Comparison of ENCODE assay signal across 7 cellular contexts in the genomic region with DNA sequence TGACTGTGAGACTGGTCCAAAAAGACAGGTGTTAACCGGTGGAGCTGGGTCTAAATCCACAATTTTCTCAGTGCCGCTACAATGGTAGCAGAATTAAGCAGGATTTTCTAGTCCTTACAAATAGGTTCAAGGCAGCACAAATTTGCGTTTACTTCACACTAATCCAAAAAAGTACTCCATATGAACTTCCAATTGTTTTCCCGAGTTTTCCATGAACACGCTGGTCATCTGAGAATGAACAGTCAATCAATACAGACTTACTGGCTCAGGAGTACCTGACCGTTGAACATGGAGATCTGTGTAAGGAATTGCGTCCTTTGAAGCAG. TPM values are rescaled to one million over a fixed set of nuclear protein-coding genes. Genes with fewer than 3 reads are reported as not detected.
A peak's percentile ranks its signal among the peaks of the same experiment; 100 is the strongest.
DNase-seq lines count a peak whose midpoint lies in the region; ATAC-seq, FAIRE-seq and TF ChIP-seq lines count a peak whose summit lies in the region.

No MANE protein-coding gene starts in this region.

- no peak for FAIRE-seq in kidney (lab: Jason Lieb, UNC)

- TF ChIP-seq CTCF in HEK293 (tag by site-specific recombination; IDR thresholded peaks at IDR 0.05) (no peak), astrocyte of the cerebellum (IDR thresholded peaks at IDR 0.05; ENCODE audit: low read depth, low read length, missing control alignments) (no peak), kidney (IDR thresholded peaks at IDR 0.05; ENCODE audit: borderline replicate concordance, extremely low read depth, insufficient read depth) (no peak)

- no peak for ATAC-seq in stimulated activated memory B cell treated with anti-CD40 and anti-IgM and Interleukin-4, amounts not matched to agents 10 μg/mL and 1 μg/mL and 100 μg/mL, for 72 hours

- H3K9me3 Mint-ChIP-seq in stimulated activated memory B cell treated with anti-CD40 and anti-IgM and Interleukin-4, amounts not matched to agents 10 μg/mL and 1 μg/mL and 100 μg/mL, for 72 hours: no peaks in the 10 kb centered on the region

- peaks cover 20% of the 10 kb centered on the region for H3K4me1 Mint-ChIP-seq in stimulated activated memory B cell treated with anti-CD40 and anti-IgM and Interleukin-4, amounts not matched to agents 10 μg/mL and 1 μg/mL and 100 μg/mL, for 72 hours

- peaks cover 17% of the 10 kb centered on the region for H3K36me3 Mint-ChIP-seq in stimulated activated memory B cell treated with anti-CD40 and anti-IgM and Interleukin-4, amounts not matched to agents 10 μg/mL and 1 μg/mL and 100 μg/mL, for 72 hours

- H3K9me3 ChIP-seq in HEK293 (ENCODE audit: control insufficient read depth, insufficient read depth, low read depth, low read length) (no peaks in the 10 kb centered on the region), kidney (ENCODE audit: control insufficient read depth in 1 of 2, low read length in 2 of 2) (no peaks in the 10 kb centered on the region)

- POLR2A ChIA-PET in HEK293 (lab: Yijun Ruan, JAX): interaction anchor here (1.3 kb wide), 1 partner anchor 44 kb away, joined by 3 read pairs; no protein-coding TSS in a partner anchor

- H3K27me3 Mint-ChIP-seq in stimulated activated memory B cell treated with anti-CD40 and anti-IgM and Interleukin-4, amounts not matched to agents 10 μg/mL and 1 μg/mL and 100 μg/mL, for 72 hours: no peaks in the 10 kb centered on the region

- H3K4me3 ChIP-seq in HEK293 (ENCODE audit: low read depth, low read length) (peak overlapping the region; percentile 42), astrocyte of the cerebellum (ENCODE audit: low read depth, low read length) (peak overlapping the region; percentile 49), kidney (ENCODE audit: low read length in 2 of 2) (peak overlapping the region; percentile 71 to 84)

- DNase-seq in astrocyte of the cerebellum (ENCODE audit: low read depth) (no peak), kidney (no peak), NOMO-1 treated with dmso at 0.1 percent for 144 hours (lab: John Stamatoyannopoulos, UW; ENCODE audit: unreplicated experiment) (no peak), NCI-H526 treated with DMSO at 0.1 percent for 48 hours (lab: John Stamatoyannopoulos, UW) (no peak), NCI-H2029 treated with DMSO at 0.1 percent for 48 hours (lab: John Stamatoyannopoulos, UW) (no peak)

- H3K27ac ChIP-seq in HEK293 (ENCODE audit: extremely low read depth, low read depth, low read length) (no peak overlapping the region), kidney (ENCODE audit: low read depth in 2 of 2, low read length in 2 of 2) (peak overlapping the region; percentile 19 to 78)

- H3K27ac Mint-ChIP-seq in stimulated activated memory B cell treated with anti-CD40 and anti-IgM and Interleukin-4, amounts not matched to agents 10 μg/mL and 1 μg/mL and 100 μg/mL, for 72 hours: peak overlapping the region; percentile 30

- CTCF ChIA-PET in HEK293 (lab: Yijun Ruan, JAX): interaction anchor here (0.6 to 0.9 kb wide), 4 partner anchors 14 to 153 kb away, joined by 3 to 4 read pairs (median 4); no protein-coding TSS in a partner anchor

- H3K4me1 ChIP-seq in HEK293 (ENCODE audit: control insufficient read depth, insufficient read depth, low read length): peaks cover 2% of the 10 kb centered on the region; the same call in 1 of the 2 replicates
- H3K4me1 ChIP-seq in kidney (ENCODE audit: control insufficient read depth in 1 of 2, insufficient read depth in 1 of 2, low read depth in 1 of 2, low read length in 2 of 2): peaks cover 5 to 7% of the 10 kb centered on the region in 2 donors

- peak overlapping the region; percentile 77 for H3K4me3 Mint-ChIP-seq in stimulated activated memory B cell treated with anti-CD40 and anti-IgM and Interleukin-4, amounts not matched to agents 10 μg/mL and 1 μg/mL and 100 μg/mL, for 72 hours

- intact Hi-C loops in kidney (cut with DNase I): no loop called here

- in situ Hi-C loops in astrocyte of the cerebellum (cut with HindIII; ENCODE audit: low sequenced_read_pairs): no loop called here

- H3K36me3 ChIP-seq in HEK293 (ENCODE audit: control insufficient read depth in 2 of 2, insufficient read depth in 1 of 2, low read length in 2 of 2) (peaks cover 0 to 26% of the 10 kb centered on the region in 2 experiments; a peak in 1 of 3 replicates), kidney (ENCODE audit: control insufficient read depth in 1 of 2, insufficient read depth in 2 of 2, low read length in 2 of 2) (no peaks in the 10 kb centered on the region)

- H3K9ac ChIP-seq in kidney (ENCODE audit: low read length in 2 of 2): peak overlapping the region; percentile 82 to 89

TF ChIP-seq in HEK293, 187 proteins besides CTCF, POLR2A, EP300 and RAD21:
- TF ChIP-seq HOXA7 (CRISPR knock-in tag; IDR thresholded peaks at IDR 0.05; ENCODE audit: borderline replicate concordance) (no peak), ZNF391 (tag by site-specific recombination; IDR thresholded peaks at IDR 0.05; ENCODE audit: borderline replicate concordance, low read depth) (no peak)
- TF ChIP-seq, protein P1, sequence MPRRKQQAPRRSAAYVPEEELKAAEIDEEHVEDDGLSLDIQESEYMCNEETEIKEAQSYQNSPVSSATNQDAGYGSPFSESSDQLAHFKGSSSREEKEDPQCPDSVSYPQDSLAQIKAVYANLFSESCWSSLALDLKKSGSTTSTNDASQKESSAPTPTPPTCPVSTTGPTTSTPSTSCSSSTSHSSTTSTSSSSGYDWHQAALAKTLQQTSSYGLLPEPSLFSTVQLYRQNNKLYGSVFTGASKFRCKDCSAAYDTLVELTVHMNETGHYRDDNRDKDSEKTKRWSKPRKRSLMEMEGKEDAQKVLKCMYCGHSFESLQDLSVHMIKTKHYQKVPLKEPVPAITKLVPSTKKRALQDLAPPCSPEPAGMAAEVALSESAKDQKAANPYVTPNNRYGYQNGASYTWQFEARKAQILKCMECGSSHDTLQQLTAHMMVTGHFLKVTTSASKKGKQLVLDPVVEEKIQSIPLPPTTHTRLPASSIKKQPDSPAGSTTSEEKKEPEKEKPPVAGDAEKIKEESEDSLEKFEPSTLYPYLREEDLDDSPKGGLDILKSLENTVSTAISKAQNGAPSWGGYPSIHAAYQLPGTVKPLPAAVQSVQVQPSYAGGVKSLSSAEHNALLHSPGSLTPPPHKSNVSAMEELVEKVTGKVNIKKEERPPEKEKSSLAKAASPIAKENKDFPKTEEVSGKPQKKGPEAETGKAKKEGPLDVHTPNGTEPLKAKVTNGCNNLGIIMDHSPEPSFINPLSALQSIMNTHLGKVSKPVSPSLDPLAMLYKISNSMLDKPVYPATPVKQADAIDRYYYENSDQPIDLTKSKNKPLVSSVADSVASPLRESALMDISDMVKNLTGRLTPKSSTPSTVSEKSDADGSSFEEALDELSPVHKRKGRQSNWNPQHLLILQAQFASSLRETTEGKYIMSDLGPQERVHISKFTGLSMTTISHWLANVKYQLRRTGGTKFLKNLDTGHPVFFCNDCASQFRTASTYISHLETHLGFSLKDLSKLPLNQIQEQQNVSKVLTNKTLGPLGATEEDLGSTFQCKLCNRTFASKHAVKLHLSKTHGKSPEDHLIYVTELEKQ (tag by site-specific recombination; IDR thresholded peaks at IDR 0.05; ENCODE audit: borderline replicate concordance): no peak
- TF ChIP-seq, protein P2, sequence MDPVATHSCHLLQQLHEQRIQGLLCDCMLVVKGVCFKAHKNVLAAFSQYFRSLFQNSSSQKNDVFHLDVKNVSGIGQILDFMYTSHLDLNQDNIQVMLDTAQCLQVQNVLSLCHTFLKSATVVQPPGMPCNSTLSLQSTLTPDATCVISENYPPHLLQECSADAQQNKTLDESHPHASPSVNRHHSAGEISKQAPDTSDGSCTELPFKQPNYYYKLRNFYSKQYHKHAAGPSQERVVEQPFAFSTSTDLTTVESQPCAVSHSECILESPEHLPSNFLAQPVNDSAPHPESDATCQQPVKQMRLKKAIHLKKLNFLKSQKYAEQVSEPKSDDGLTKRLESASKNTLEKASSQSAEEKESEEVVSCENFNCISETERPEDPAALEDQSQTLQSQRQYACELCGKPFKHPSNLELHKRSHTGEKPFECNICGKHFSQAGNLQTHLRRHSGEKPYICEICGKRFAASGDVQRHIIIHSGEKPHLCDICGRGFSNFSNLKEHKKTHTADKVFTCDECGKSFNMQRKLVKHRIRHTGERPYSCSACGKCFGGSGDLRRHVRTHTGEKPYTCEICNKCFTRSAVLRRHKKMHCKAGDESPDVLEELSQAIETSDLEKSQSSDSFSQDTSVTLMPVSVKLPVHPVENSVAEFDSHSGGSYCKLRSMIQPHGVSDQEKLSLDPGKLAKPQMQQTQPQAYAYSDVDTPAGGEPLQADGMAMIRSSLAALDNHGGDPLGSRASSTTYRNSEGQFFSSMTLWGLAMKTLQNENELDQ (tag by site-specific recombination; IDR thresholded peaks at IDR 0.05; ENCODE audit: low read depth): no peak
TF ChIP-seq in HEK293: peak in this region for 0.

RNA-seq across cellular contexts. Expression of a gene that starts 0.7 kb away (rescaled TPM):
- 27.7 TPM for total RNA-seq in kidney
- polyA plus RNA-seq in kidney (ENCODE audit: insufficient read depth, low read depth, low replicate concordance): 46.1 TPM

RNA-seq across cellular contexts. Expression of a gene that starts 35.4 kb away (rescaled TPM):
- total RNA-seq in kidney: 1.9 TPM
- 1.5 TPM for polyA plus RNA-seq in kidney (ENCODE audit: insufficient read depth, low read depth, low replicate concordance)
